Comparison of ENCODE assay signal across 9 cellular contexts in genomic region chr11:14577835-14578529, GRCh38. TPM values are rescaled to one million over a fixed set of nuclear protein-coding genes. Genes with fewer than 3 reads are reported as not detected.
DNase-seq lines count a peak whose midpoint lies in the region; ATAC-seq, FAIRE-seq and TF ChIP-seq lines count a peak whose summit lies in the region.
"Had no signal": no experiment of that assay in that cellular context is flagged by ENCODE, and none has a peak within 500 bp of the region (broad histone marks: within the 10 kb centered on the region; RNA-seq: fewer than 3 reads in every experiment).

No MANE protein-coding gene starts in this region.

- ATAC-seq in GM21737 (IDR thresholded peaks at IDR 0.05; ENCODE audit: unreplicated experiment) (peak; percentile 11), right lobe of liver (peak; percentile 5 to 31 (median 24))

- BruUV-seq in OCI-LY7 (replicated peaks; lab: Mats Ljungman, UMichigan), result no TSS peak

- H3K79me2 ChIP-seq in OCI-LY7 (ENCODE audit: insufficient read depth, low read depth, low read length), result no peaks in the 10 kb centered on the region

- H3K9me3 ChIP-seq in OCI-LY7 (ENCODE audit: low read length) (peaks cover 4% of the 10 kb centered on the region; the same call in 1 of the 2 replicates), right lobe of liver (no peaks in the 10 kb centered on the region)
- H3K9me3 ChIP-seq: tibial artery had no signal

- peak overlapping the region; percentile 67 for H3K4me2 ChIP-seq in OCI-LY7 (ENCODE audit: low read length)

- 55% methylated on average over 4 of the region's 4 CpGs for WGBS in right lobe of liver (ENCODE audit: insufficient coverage, low coverage, low lambda C conversion rate, missing lambda C conversion rate)

- intact Hi-C loops in OCI-LY7 (cut with micrococcal nuclease; ENCODE audit: unreplicated experiment), result loop anchor here (2.0 kb wide), 1 partner anchor 57 kb away; the partner anchor contains the start of gene PSMA1
- intact Hi-C loops in right lobe of liver (cut with DNase I), result no loop called here

- H3K9me2 ChIP-seq in OCI-LY7 (ENCODE audit: insufficient read depth, low read length), result no peaks in the 10 kb centered on the region

- CTCF ChIA-PET in OCI-LY7 (lab: Charles Lee; ENCODE audit: unreplicated experiment), result interaction anchor here (0.7 to 1.0 kb wide), 2 partner anchors 329 to 330 kb away, joined by 3 read pairs; no protein-coding TSS in a partner anchor

- TF ChIP-seq CTCF in OCI-LY7 (conservative IDR thresholded peaks at IDR 0.05; ENCODE audit: low read length), result no peak
- TF ChIP-seq CTCF in right lobe of liver (IDR thresholded peaks at IDR 0.05), result peak in 1 of 4 donors; percentile 5

- peak overlapping the region; percentile 100 for H2AFZ ChIP-seq in OCI-LY7 (ENCODE audit: low read length)

- peak overlapping the region; percentile 47 for H3K27ac ChIP-seq in OCI-LY7 (ENCODE audit: low read depth, low read length, poor library complexity, severe bottlenecking)
- H3K27ac ChIP-seq in right lobe of liver, result peak overlapping the region; percentile 55 to 77 (median 65)
- H3K27ac ChIP-seq: tibial artery had no signal

- peak overlapping the region; percentile 48 for H3K4me3 ChIP-seq in OCI-LY7 (ENCODE audit: low read depth, low read length, poor library complexity, severe bottlenecking)
- H3K4me3 ChIP-seq in right lobe of liver, result no peak overlapping the region
- H3K4me3 ChIP-seq: tibial artery had no signal

- FAIRE-seq in GM12891 (lab: Jason Lieb, UNC), result peak; percentile 16

- no peaks in the 10 kb centered on the region for H3K27me3 ChIP-seq in right lobe of liver
- H3K27me3 ChIP-seq: tibial artery had no signal

- POLR2A ChIA-PET in OCI-LY7 (lab: Charles Lee), result interaction anchor here (0.6 to 1.8 kb wide), 10 partner anchors 12 to 685 kb away, joined by 3 to 13 read pairs (median 4); partner anchors contain the start of genes CYP2R1 and PSMA1

- no peaks in the 10 kb centered on the region for H4K20me1 ChIP-seq in OCI-LY7 (ENCODE audit: insufficient read depth, low read length)

- 0 out of 2 replicates have a peak, but pooled peaks cover 4% of the 10 kb centered on the region for H3K36me3 ChIP-seq in OCI-LY7 (ENCODE audit: insufficient read depth, low read length)
- no peaks in the 10 kb centered on the region for H3K36me3 ChIP-seq in right lobe of liver
- H3K36me3 ChIP-seq: tibial artery had no signal

- DNase-seq in GM12891 (ENCODE audit: insufficient read length, low spot score), result no peak
- DNase-seq in OCI-LY7 (ENCODE audit: low spot score), result no peak
- no peak for DNase-seq in right lobe of liver
- DNase-seq in NCI-H2227 (lab: John Stamatoyannopoulos, UW; ENCODE audit: unreplicated experiment), result no peak
- DNase-seq in dermis blood vessel endothelial cell, result no peak
- no peak for DNase-seq in NCI-H2171 (lab: John Stamatoyannopoulos, UW)
- DNase-seq in RPMI8226, result no peak
- DNase-seq: tibial artery had no signal

- peaks cover 14% of the 10 kb centered on the region for H3K4me1 ChIP-seq in OCI-LY7 (ENCODE audit: insufficient read depth, low read length, poor library complexity, severe bottlenecking)
- H3K4me1 ChIP-seq in right lobe of liver, result peaks cover 0 to 30% (median 12%) of the 10 kb centered on the region in 4 donors
- H3K4me1 ChIP-seq: tibial artery had no signal

- TF ChIP-seq POLR2A in GM12891 (IDR thresholded peaks at IDR 0.05; ENCODE audit: low read depth, low read length) (no peak), right lobe of liver (IDR thresholded peaks at IDR 0.05) (no peak)

TF ChIP-seq in GM12891, 5 proteins besides CTCF, POLR2A, EP300 and RAD21:
- TF ChIP-seq SPI1 (IDR thresholded peaks at IDR 0.05; ENCODE audit: low read depth, low read length), result no peak
- no peak for TF ChIP-seq POU2F2 (IDR thresholded peaks at IDR 0.05; ENCODE audit: low read depth, low read length)
- TF ChIP-seq PAX5 (IDR thresholded peaks at IDR 0.05; ENCODE audit: insufficient read depth, low read length, severe bottlenecking), result no peak
- no peak for TF ChIP-seq TAF1 (IDR thresholded peaks at IDR 0.05; ENCODE audit: low read depth, low read length)
- TF ChIP-seq POLR2AphosphoS5 (IDR thresholded peaks at IDR 0.05; ENCODE audit: low read depth, low read length), result no peak

RNA-seq across cellular contexts. Expression of gene PSMA1, which starts 57.8 kb away (rescaled TPM):
- polyA plus RNA-seq in GM12891 (2012; ENCODE audit: low read depth, missing spikeins), result 188 TPM
- total RNA-seq in OCI-LY7 (2014; rRNA removed; shearing (Covaris generic)), result 134 and 173 TPM in 2 replicates
- total RNA-seq in OCI-LY7 (2022) (171 TPM in 2 replicates), right lobe of liver (10 to 100 TPM; 69.4 to 95.1 (median 90.7) TPM), dermis blood vessel endothelial cell (137 and 177 TPM in 2 replicates)
